Comparison of ENCODE assay signal across 9 cellular contexts in the genomic region with DNA sequence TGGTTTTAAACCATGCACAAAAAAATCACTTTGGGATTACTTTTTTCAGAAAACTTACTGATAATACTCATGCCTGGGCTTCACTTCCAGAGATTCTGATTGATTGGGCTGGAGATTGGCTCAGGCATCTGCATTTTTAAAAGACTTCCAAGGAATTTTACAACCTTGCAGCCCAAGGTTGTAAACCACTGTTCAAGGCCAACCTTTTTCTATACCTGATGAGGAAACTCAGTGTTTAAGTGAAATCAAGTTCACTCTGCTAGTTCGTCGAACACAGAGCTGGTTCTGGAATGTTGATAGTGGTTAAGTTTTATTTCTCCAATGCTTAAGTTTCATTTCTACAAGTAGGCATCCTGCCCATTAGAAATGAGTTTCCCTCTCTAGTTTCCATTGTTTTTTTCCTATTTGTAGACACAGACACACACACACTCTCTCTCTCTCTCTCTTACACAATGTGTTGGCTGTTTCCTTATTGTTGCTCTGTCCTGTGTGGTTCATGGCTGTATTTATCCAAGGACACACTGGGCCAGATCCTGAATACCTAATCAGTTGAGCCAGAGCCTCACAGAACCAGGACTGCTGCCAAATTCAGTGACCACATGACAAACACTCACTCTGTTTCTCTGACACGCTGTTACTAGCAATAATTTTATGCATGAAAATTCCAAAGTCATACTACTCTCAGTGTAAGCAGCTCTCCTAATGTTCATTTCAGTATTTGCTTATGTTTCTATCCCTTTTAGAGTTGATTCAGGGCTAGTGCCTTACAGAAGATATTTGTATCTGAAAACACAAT. TPM values are rescaled to one million over a fixed set of nuclear protein-coding genes. Genes with fewer than 3 reads are reported as not detected.
DNase-seq lines count a peak whose midpoint lies in the region; ATAC-seq and TF ChIP-seq lines count a peak whose summit lies in the region.
"Had no signal": no experiment of that assay in that cellular context is flagged by ENCODE, and none has a peak within 500 bp of the region (broad histone marks: within the 10 kb centered on the region; RNA-seq: fewer than 3 reads in every experiment).

No MANE protein-coding gene starts in this region.

- no peaks in the 10 kb centered on the region for H3K36me3 Mint-ChIP-seq in CD8-positive, alpha-beta T cell

- no peak overlapping the region for H3K27ac Mint-ChIP-seq in CD8-positive, alpha-beta T cell
- H3K27ac Mint-ChIP-seq: activated CD4-positive, alpha-beta T cell treated with anti-CD3 and anti-CD28 coated beads, Interleukin-2, amount 10 ng/mL, durations not matched to agents 7 days and 5 days had no signal

- no TSS peak for BruUV-seq in Panc1 (replicated peaks; lab: Mats Ljungman, UMichigan)

- H3K4me1 ChIP-seq in Panc1 (ENCODE audit: control insufficient read depth, insufficient read depth, low read length) (peaks cover 20% of the 10 kb centered on the region), HAP-1 (peaks cover 9% of the 10 kb centered on the region)
- no peaks in the 10 kb centered on the region for H3K4me1 ChIP-seq in CD8-positive, alpha-beta T cell (ENCODE audit: insufficient read depth, low read length)

- H3K4me3 Mint-ChIP-seq in CD8-positive, alpha-beta T cell = no peak overlapping the region
- H3K4me3 Mint-ChIP-seq: activated CD4-positive, alpha-beta T cell treated with anti-CD3 and anti-CD28 coated beads, Interleukin-2, amount 10 ng/mL, durations not matched to agents 7 days and 5 days had no signal

- POLR2A ChIA-PET in Panc1 (lab: Charles Lee) = no interaction called here
- POLR2A ChIA-PET in CD8-positive, alpha-beta T cell (lab: Charles Lee) = no interaction called here

- CTCF ChIA-PET in Panc1 (lab: Charles Lee) = interaction anchor here (0.6 kb wide), 1 partner anchor 63 kb away, joined by 8 read pairs; no protein-coding TSS in a partner anchor
- CTCF ChIA-PET in CD8-positive, alpha-beta T cell (lab: Charles Lee) = no interaction called here

- H3K4me3 ChIP-seq in Panc1 (ENCODE audit: low read depth in 2 of 2, low read length in 2 of 2) = no peak overlapping the region
- no peak overlapping the region for H3K4me3 ChIP-seq in CD8-positive, alpha-beta T cell (ENCODE audit: low read depth, low read length)
- no peak overlapping the region for H3K4me3 ChIP-seq in HAP-1

- H3K9me3 ChIP-seq in Panc1 (ENCODE audit: control insufficient read depth, insufficient read depth, low read depth, low read length) (no peaks in the 10 kb centered on the region), HAP-1 (no peaks in the 10 kb centered on the region)
- no peaks in the 10 kb centered on the region for H3K9me3 ChIP-seq in CD8-positive, alpha-beta T cell (ENCODE audit: low read length)

- no peaks in the 10 kb centered on the region for H3K4me1 Mint-ChIP-seq in CD8-positive, alpha-beta T cell (ENCODE audit: low read depth)

- H3K36me3 ChIP-seq in Panc1 (ENCODE audit: control insufficient read depth, insufficient read depth, low read length) (no peaks in the 10 kb centered on the region), HAP-1 (replicated peaks) (no peaks in the 10 kb centered on the region)
- no peaks in the 10 kb centered on the region for H3K36me3 ChIP-seq in CD8-positive, alpha-beta T cell (ENCODE audit: insufficient read depth, low read length)

- peak; percentile 98 for DNase-seq in Ammon's horn (ENCODE audit: low spot score)
- DNase-seq in Panc1 (ENCODE audit: low read depth, low spot score) = peak; percentile 78
- DNase-seq in fibroblast of gingiva (ENCODE audit: low read depth) = peak; percentile 99
- peak; percentile 80 for DNase-seq in occipital lobe (lab: John Stamatoyannopoulos, UW)
- no peak for DNase-seq in CD8-positive, alpha-beta T cell
- DNase-seq in HAP-1 (ENCODE audit: low spot score in 2 of 2) = no peak
- no peak for DNase-seq in effector CD4-positive, alpha-beta T cell
- no peak for DNase-seq in stimulated activated CD4-positive, alpha-beta T cell treated with anti-CD3 and anti-CD28 coated beads, Interleukin-2, amount 100 ng/mL, for 48 hours
- DNase-seq: activated CD4-positive, alpha-beta T cell treated with anti-CD3 and anti-CD28 coated beads, Interleukin-2, amount 10 ng/mL, durations not matched to agents 7 days and 5 days had no signal

- intact Hi-C loops in Panc1 (cut with micrococcal nuclease; ENCODE audit: unreplicated experiment) = no loop called here
- intact Hi-C loops in CD8-positive, alpha-beta T cell (cut with DNase I, micrococcal nuclease) = no loop called here

- ATAC-seq in Panc1 = peak; percentile 85
- ATAC-seq in CD8-positive, alpha-beta T cell = no peak

- peaks cover 21% of the 10 kb centered on the region for H3K27me3 Mint-ChIP-seq in CD8-positive, alpha-beta T cell (ENCODE audit: low read depth)

- TF ChIP-seq CTCF in Panc1 (IDR thresholded peaks at IDR 0.05) = no peak
- TF ChIP-seq CTCF in CD8-positive, alpha-beta T cell (IDR thresholded peaks at IDR 0.05) = no peak

- in situ Hi-C loops in Panc1 (cut with HindIII; ENCODE audit: low pct_unique_long_range_greater_than_20kb, low sequenced_read_pairs) = no loop called here
- in situ Hi-C loops in HAP-1 (cut with MboI; ENCODE audit: low sequenced_read_pairs) = loop anchor here (25.0 kb wide), 1 partner anchor 1712 kb away; a partner anchor contains a TSS

- no peaks in the 10 kb centered on the region for H3K9me3 Mint-ChIP-seq in CD8-positive, alpha-beta T cell
- H3K9me3 Mint-ChIP-seq: activated CD4-positive, alpha-beta T cell treated with anti-CD3 and anti-CD28 coated beads, Interleukin-2, amount 10 ng/mL, durations not matched to agents 7 days and 5 days had no signal

- H3K27me3 ChIP-seq in Panc1 (ENCODE audit: control insufficient read depth, insufficient read depth, low read length) (no peaks in the 10 kb centered on the region), HAP-1 (ENCODE audit: low read depth) (no peaks in the 10 kb centered on the region)
- H3K27me3 ChIP-seq in CD8-positive, alpha-beta T cell (ENCODE audit: insufficient read depth, low read length) = no peaks in the 10 kb centered on the region

- H3K27ac ChIP-seq in Panc1 (ENCODE audit: low read length) = peak overlapping the region; percentile 78
- no peak overlapping the region for H3K27ac ChIP-seq in CD8-positive, alpha-beta T cell (ENCODE audit: low read depth, low read length)

RNA-seq across cellular contexts. Expression of a gene that starts 3.7 kb away (rescaled TPM):
- total RNA-seq in Panc1 (2021; ENCODE audit: unreplicated experiment) (not detected), occipital lobe (2.0 TPM)
- not detected for polyA plus RNA-seq in Panc1 (2012; ENCODE audit: insufficient read length)
- total RNA-seq in CD8-positive, alpha-beta T cell = not detected
- total RNA-seq: activated CD4-positive, alpha-beta T cell treated with anti-CD3 and anti-CD28 coated beads, Interleukin-2, amount 10 ng/mL, durations not matched to agents 7 days and 5 days had no signal

RNA-seq across cellular contexts. Expression of a gene that starts 18.3 kb away (rescaled TPM):
- 43.8 TPM for total RNA-seq in Panc1 (2021; ENCODE audit: unreplicated experiment)
- 12.1 TPM for polyA plus RNA-seq in Panc1 (2012; ENCODE audit: insufficient read length)
- 10.0 TPM for total RNA-seq in occipital lobe
- 1 to 10 TPM; 1.9 to 2.5 TPM for total RNA-seq in CD8-positive, alpha-beta T cell

RNA-seq across cellular contexts. Expression of a gene that starts 40.3 kb away (rescaled TPM):
- 11.1 TPM for total RNA-seq in Panc1 (2021; ENCODE audit: unreplicated experiment)
- 3.6 TPM for polyA plus RNA-seq in Panc1 (2012; ENCODE audit: insufficient read length)
- 60.7 TPM for total RNA-seq in occipital lobe
- 10 to 100 TPM; 15.0 to 16.1 TPM for total RNA-seq in CD8-positive, alpha-beta T cell

RNA-seq across cellular contexts. Expression of a gene that starts 46.3 kb away (rescaled TPM):
- total RNA-seq in Panc1 (2021; ENCODE audit: unreplicated experiment) (29.8 TPM), occipital lobe (8.4 TPM)
- polyA plus RNA-seq in Panc1 (2012; ENCODE audit: insufficient read length) = 5.2 TPM
- total RNA-seq in CD8-positive, alpha-beta T cell = 1 to 10 TPM; 4.8 to 5.2 TPM

Comparison
In these comparisons a context has a peak if more than half of its experiments do, and no peak if none do; other contexts are left out.
1. DNase-seq: peak in Ammon's horn (single experiment), Panc1 (single experiment), fibroblast of gingiva (single experiment) and occipital lobe (single experiment); none in CD8-positive, alpha-beta T cell (0 of 7), HAP-1 (0 of 2), effector CD4-positive, alpha-beta T cell (single experiment) and stimulated activated CD4-positive, alpha-beta T cell treated with anti-CD3 and anti-CD28 coated beads, Interleukin-2, amount 100 ng/mL, for 48 hours (0 of 2).